ENCODE assay signal across 16 cellular contexts in the genomic region with DNA sequence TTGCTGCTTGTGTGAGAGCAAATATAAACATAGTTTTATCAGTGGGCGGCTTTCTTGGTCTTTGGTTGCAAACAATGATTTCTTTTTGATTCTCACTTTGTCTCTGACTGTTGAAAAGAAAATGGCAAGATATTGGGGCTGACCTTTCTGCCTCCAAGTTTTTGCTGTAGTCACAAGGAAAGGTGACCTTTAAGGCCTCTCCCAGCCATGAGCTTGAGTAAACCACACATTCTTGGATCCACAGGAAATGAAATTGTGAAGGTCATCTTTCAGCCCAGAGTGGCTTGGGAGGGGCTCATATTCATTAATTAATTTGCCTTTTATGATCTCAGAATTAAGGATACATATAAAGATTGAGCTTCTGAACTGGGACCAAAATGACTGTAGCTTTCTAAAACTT.
A peak's percentile ranks its signal among the peaks of the same experiment; 100 is the strongest.
DNase-seq lines count a peak whose midpoint lies in the region; ATAC-seq lines count a peak whose summit lies in the region.
"Had no signal": no experiment of that assay in that cellular context is flagged by ENCODE, and none has a peak within 500 bp of the region (broad histone marks: within the 10 kb centered on the region; RNA-seq: fewer than 3 reads in every experiment).

No MANE protein-coding gene starts in this region.

- no peaks in the 10 kb centered on the region for H3K36me3 ChIP-seq in skeletal muscle satellite cell (ENCODE audit: insufficient read depth, low read length)
- H3K36me3 ChIP-seq: BE2C had no signal

- in situ Hi-C loops in SK-MEL-5 (cut with HindIII; ENCODE audit: low pct_unique_long_range_greater_than_20kb, low sequenced_read_pairs) = no loop called here

- no peak for ATAC-seq in HG02970 (IDR thresholded peaks at IDR 0.05; ENCODE audit: low FRiP score, unreplicated experiment)
- ATAC-seq: HepG2 had no signal

- DNase-seq in EH (ENCODE audit: low read depth) (peak; percentile 14), SK-MEL-5 (ENCODE audit: low read depth, low spot score) (peak; percentile 88), iris pigment epithelial cell (ENCODE audit: low read depth) (peak; percentile 3), NCI-H774 (lab: John Stamatoyannopoulos, UW) (no peak), T-helper 9 cell (no peak)
- DNase-seq: ACHN; BE2C; CD4-positive, alpha-beta memory T cell; COR-L47; DND-41; GF-D8; HCEC 1CT; HFFc6 had no signal

- no peaks in the 10 kb centered on the region for H3K27me3 ChIP-seq in skeletal muscle satellite cell (ENCODE audit: control insufficient read depth, insufficient read depth, low read length)
- H3K27me3 ChIP-seq: BE2C had no signal

- no peak overlapping the region for H3K4me2 ChIP-seq in skeletal muscle satellite cell (ENCODE audit: low read length)

- H3K9me3 ChIP-seq in skeletal muscle satellite cell (replicated peaks; ENCODE audit: low read length) = no peaks in the 10 kb centered on the region
- H3K9me3 ChIP-seq: BE2C had no signal

- peak overlapping the region; percentile 1 for H3K4me3 ChIP-seq in skeletal muscle satellite cell (ENCODE audit: low read length)

- peaks cover 33% of the 10 kb centered on the region for H3K4me1 ChIP-seq in skeletal muscle satellite cell (ENCODE audit: control insufficient read depth, insufficient read depth, low read length)
- H3K4me1 ChIP-seq: BE2C had no signal

- H3K9ac ChIP-seq in skeletal muscle satellite cell (ENCODE audit: low read depth, low read length) = no peak overlapping the region

Comparison
In these comparisons a context has a peak if more than half of its experiments do, and no peak if none do; other contexts are left out.
1. DNase-seq: peak in EH (single experiment), SK-MEL-5 (single experiment) and iris pigment epithelial cell (single experiment); none in NCI-H774 (single experiment) and T-helper 9 cell (single experiment).